8 cellular contexts compared by ENCODE assay signal in the genomic region with DNA sequence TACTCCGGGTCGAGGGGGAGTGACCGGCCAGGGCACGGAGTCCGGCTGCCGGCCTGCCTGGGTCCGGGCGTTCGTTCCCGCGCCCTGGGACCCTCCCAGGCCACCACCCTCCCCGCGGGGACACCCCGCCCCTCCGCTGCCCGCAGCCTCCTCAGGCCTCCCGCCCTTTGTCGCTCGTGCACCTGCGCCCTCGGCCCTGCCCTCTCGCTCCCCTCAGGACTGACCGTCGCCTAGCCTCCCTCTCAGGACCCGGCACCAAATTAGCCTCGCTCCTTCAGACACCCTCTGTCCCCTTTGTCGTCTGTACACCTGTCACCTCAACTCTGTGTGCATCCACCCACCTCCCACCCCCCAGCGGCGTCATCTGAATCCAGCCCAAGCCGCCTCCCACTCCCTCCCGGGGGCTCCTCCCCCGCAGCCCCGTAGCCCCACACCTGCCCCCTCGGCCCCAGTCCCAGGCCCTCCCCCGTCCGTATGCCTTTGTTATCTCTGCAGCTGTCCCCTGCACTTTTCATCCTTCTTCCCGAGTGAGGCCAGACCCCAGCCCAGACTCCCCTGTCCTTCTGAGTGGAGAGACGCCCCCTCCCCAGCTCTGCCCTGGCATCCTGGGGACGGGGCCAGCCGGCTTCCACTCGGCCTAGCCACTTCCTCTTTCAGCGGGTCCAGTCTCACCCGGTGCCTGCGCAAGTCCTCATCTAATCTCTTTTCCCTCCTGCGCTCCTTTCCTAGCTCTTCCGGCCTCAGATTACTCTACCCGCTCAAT. TPM values are rescaled to one million over a fixed set of nuclear protein-coding genes. Genes with fewer than 3 reads are reported as not detected.
DNase-seq lines count a peak whose midpoint lies in the region; ATAC-seq and TF ChIP-seq lines count a peak whose summit lies in the region.
"Had no signal": no experiment of that assay in that cellular context is flagged by ENCODE, and none has a peak within 500 bp of the region (broad histone marks: within the 10 kb centered on the region; RNA-seq: fewer than 3 reads in every experiment).

No MANE protein-coding gene starts in this region.

- H3K9me3 Mint-ChIP-seq in activated CD4-positive, alpha-beta memory T cell treated with anti-CD3 and anti-CD28 coated beads for 36 hours = no peaks in the 10 kb centered on the region
- H3K9me3 Mint-ChIP-seq in endodermal cell (no peaks in the 10 kb centered on the region), natural killer cell (no peaks in the 10 kb centered on the region)

- H3K4me3 ChIP-seq in endodermal cell (ENCODE audit: low read length) (peak overlapping the region; percentile 74), tibial nerve (peak overlapping the region; percentile 34 to 83 (median 66))

- H3K36me3 ChIP-seq in endodermal cell (ENCODE audit: control insufficient read depth, insufficient read depth, low read length) (peaks cover 30% of the 10 kb centered on the region), tibial nerve (peaks cover 0 to 26% (median 2%) of the 10 kb centered on the region in 3 donors)

- no peak for TF ChIP-seq EP300 in tibial nerve (IDR thresholded peaks at IDR 0.05)

- peaks cover 12% of the 10 kb centered on the region for H3K4me1 Mint-ChIP-seq in activated CD4-positive, alpha-beta memory T cell treated with anti-CD3 and anti-CD28 coated beads for 36 hours (ENCODE audit: low read depth)
- peaks cover 11% of the 10 kb centered on the region for H3K4me1 Mint-ChIP-seq in endodermal cell
- peaks cover 15 to 20% of the 10 kb centered on the region in 2 donors for H3K4me1 Mint-ChIP-seq in natural killer cell

- TF ChIP-seq CTCF in endodermal cell (conservative IDR thresholded peaks at IDR 0.05) (no peak), natural killer cell (IDR thresholded peaks at IDR 0.05) (no peak), tibial nerve (IDR thresholded peaks at IDR 0.05) (no peak)

- peak; percentile 55 for DNase-seq in NCI-H345 treated with DMSO at 0.1 percent for 48 hours (lab: John Stamatoyannopoulos, UW; ENCODE audit: unreplicated experiment)
- peak; percentile 68 for DNase-seq in activated CD4-positive, alpha-beta memory T cell treated with anti-CD3 and anti-CD28 coated beads for 36 hours
- peak; percentile 78 for DNase-seq in endodermal cell
- peak; percentile 36 for DNase-seq in natural killer cell
- DNase-seq in tibial nerve (ENCODE audit: low spot score in 2 of 2) = no peak

- no peaks in the 10 kb centered on the region for H3K27me3 Mint-ChIP-seq in activated CD4-positive, alpha-beta memory T cell treated with anti-CD3 and anti-CD28 coated beads for 36 hours
- H3K27me3 Mint-ChIP-seq in endodermal cell (ENCODE audit: insufficient read depth) = peaks cover 38% of the 10 kb centered on the region
- H3K27me3 Mint-ChIP-seq in natural killer cell (ENCODE audit: low read depth in 2 of 2) = no peaks in the 10 kb centered on the region

- WGBS in endodermal cell (ENCODE audit: insufficient coverage in 1 of 2, insufficient read length in 1 of 2), 2 experiments = 6 to 12% methylated on average over 20 to 47 of the region's 47 CpGs
- 2 to 4% methylated on average over 32 to 35 of the region's 47 CpGs for WGBS in tibial nerve, 2 donors

- intact Hi-C loops in activated CD4-positive, alpha-beta memory T cell treated with anti-CD3 and anti-CD28 coated beads for 36 hours (cut with micrococcal nuclease) = loop anchor here (2.0 kb wide), 1 partner anchor 20 kb away; no protein-coding TSS in a partner anchor
- intact Hi-C loops in natural killer cell (cut with micrococcal nuclease) = loop anchor here (10.0 kb wide), 1 partner anchor 430 kb away; a partner anchor contains a TSS

- H3K9ac ChIP-seq in endodermal cell (ENCODE audit: extremely low read depth, low read length, poor library complexity, severe bottlenecking) = peak overlapping the region; percentile 6

- H3K27ac ChIP-seq in endodermal cell (ENCODE audit: low read depth, low read length) (peak overlapping the region; percentile 44), tibial nerve (peak overlapping the region; percentile 21 to 85 (median 57))
- H3K27ac ChIP-seq: epithelial cell of prostate had no signal

- TF ChIP-seq POLR2A in tibial nerve (IDR thresholded peaks at IDR 0.05) = no peak

- H3K27me3 ChIP-seq in endodermal cell (ENCODE audit: control insufficient read depth, insufficient read depth, low read length, poor library complexity, severe bottlenecking) = peaks cover 26% of the 10 kb centered on the region
- H3K27me3 ChIP-seq in tibial nerve = peaks cover 0 to 6% of the 10 kb centered on the region in 2 donors

- H3K4me1 ChIP-seq in endodermal cell (ENCODE audit: control insufficient read depth, insufficient read depth, low read length) (no peaks in the 10 kb centered on the region), tibial nerve (peaks cover 0 to 26% (median 9%) of the 10 kb centered on the region in 4 donors)

- H3K9me3 ChIP-seq in endodermal cell (ENCODE audit: control insufficient read depth, low read length) (no peaks in the 10 kb centered on the region), tibial nerve (no peaks in the 10 kb centered on the region)

- CTCF ChIA-PET in activated CD4-positive, alpha-beta memory T cell treated with anti-CD3 and anti-CD28 coated beads for 36 hours (lab: Charles Lee) = interaction anchor here (0.6 to 1.9 kb wide), 6 partner anchors 10 to 40 kb away, joined by 3 to 6 read pairs (median 3); no protein-coding TSS in a partner anchor

- H3K27ac Mint-ChIP-seq in activated CD4-positive, alpha-beta memory T cell treated with anti-CD3 and anti-CD28 coated beads for 36 hours = peak overlapping the region; percentile 60
- H3K27ac Mint-ChIP-seq in endodermal cell = no peak overlapping the region
- H3K27ac Mint-ChIP-seq in natural killer cell = peak overlapping the region; percentile 11 to 94

- peak; percentile 6 for ATAC-seq in GM18868 (IDR thresholded peaks at IDR 0.05; ENCODE audit: unreplicated experiment)
- ATAC-seq in HG03064 (IDR thresholded peaks at IDR 0.05; ENCODE audit: low read depth, unreplicated experiment) = peak; percentile 40
- peak; percentile 21 to 38 (median 30) for ATAC-seq in natural killer cell

- H3K4me3 Mint-ChIP-seq in activated CD4-positive, alpha-beta memory T cell treated with anti-CD3 and anti-CD28 coated beads for 36 hours = peak overlapping the region; percentile 80
- H3K4me3 Mint-ChIP-seq in endodermal cell (peak overlapping the region; percentile 65), natural killer cell (peak overlapping the region; percentile 92)

- H3K36me3 Mint-ChIP-seq in activated CD4-positive, alpha-beta memory T cell treated with anti-CD3 and anti-CD28 coated beads for 36 hours = peaks cover 7% of the 10 kb centered on the region
- H3K36me3 Mint-ChIP-seq in endodermal cell (ENCODE audit: low read depth) = peaks cover 11% of the 10 kb centered on the region
- H3K36me3 Mint-ChIP-seq in natural killer cell = no peaks in the 10 kb centered on the region

- POLR2A ChIA-PET in activated CD4-positive, alpha-beta memory T cell treated with anti-CD3 and anti-CD28 coated beads for 36 hours (lab: Charles Lee) = interaction anchor here (0.6 to 1.5 kb wide), 4 partner anchors 22 to 152 kb away, joined by 3 to 4 read pairs (median 3); a partner anchor contains a TSS

RNA-seq across cellular contexts. Expression of a gene that starts 0.6 kb away (rescaled TPM):
- total RNA-seq in activated CD4-positive, alpha-beta memory T cell treated with anti-CD3 and anti-CD28 coated beads for 36 hours = under 1 TPM; 0.73 to 1.00 TPM
- total RNA-seq in endodermal cell (1 to 10 TPM in 1 of 2 donors, under 1 TPM in 1; 0.99 to 1.0 TPM), natural killer cell (1 to 10 TPM in 2 of 3 donors, under 1 TPM in 1; 0.70 to 2.2 (median 1.2) TPM), tibial nerve (under 1 TPM in 2 of 4 donors, not detected in 2; 0.30 to 0.59 TPM)
- 2.1 TPM for polyA plus RNA-seq in endodermal cell (2013, experiment 1 of 2)
- polyA plus RNA-seq in endodermal cell (2013, experiment 2 of 2) = 1.7 TPM

RNA-seq across cellular contexts. Expression of a gene that starts 21.5 kb away (rescaled TPM):
- total RNA-seq in activated CD4-positive, alpha-beta memory T cell treated with anti-CD3 and anti-CD28 coated beads for 36 hours = 10 to 100 TPM; 68.7 to 71.6 TPM
- total RNA-seq in endodermal cell (10 to 100 TPM; 75.8 to 80.9 TPM), natural killer cell (100 to 1,000 TPM in 1 of 3 donors, 10 to 100 TPM in 2; 69.6 to 102 (median 89.1) TPM), tibial nerve (10 to 100 TPM; 44.7 to 47.6 (median 46.2) TPM)
- polyA plus RNA-seq in endodermal cell (2013, experiment 1 of 2) = 87.4 TPM
- polyA plus RNA-seq in endodermal cell (2013, experiment 2 of 2) = 76.9 TPM

RNA-seq across cellular contexts. Expression of a gene that starts 27.3 kb away (rescaled TPM):
- 10 to 100 TPM; 14.4 to 16.1 TPM for total RNA-seq in activated CD4-positive, alpha-beta memory T cell treated with anti-CD3 and anti-CD28 coated beads for 36 hours
- total RNA-seq in endodermal cell (1 to 10 TPM; 3.0 to 6.3 TPM), natural killer cell (10 to 100 TPM; 50.9 to 61.1 (median 61.0) TPM), tibial nerve (10 to 100 TPM in 2 of 4 donors, 1 to 10 TPM in 2; 1.8 to 22.5 (median 8.5) TPM)
- polyA plus RNA-seq in endodermal cell (2013, experiment 1 of 2) = 0.71 TPM
- polyA plus RNA-seq in endodermal cell (2013, experiment 2 of 2) = 0.50 TPM

RNA-seq across cellular contexts. Expression of a gene that starts 31.2 kb away (rescaled TPM):
- total RNA-seq in activated CD4-positive, alpha-beta memory T cell treated with anti-CD3 and anti-CD28 coated beads for 36 hours = 10 to 100 TPM; 34.7 to 37.9 TPM
- 10 to 100 TPM; 27.4 to 29.6 TPM for total RNA-seq in endodermal cell
- polyA plus RNA-seq in endodermal cell (2013, experiment 1 of 2) = 10.8 TPM
- polyA plus RNA-seq in endodermal cell (2013, experiment 2 of 2) = 11.9 TPM
- 10 to 100 TPM; 45.6 to 58.4 (median 57.7) TPM for total RNA-seq in natural killer cell
- total RNA-seq in tibial nerve = 100 to 1,000 TPM in 3 of 4 donors, 10 to 100 TPM in 1; 96.5 to 226 (median 128) TPM

RNA-seq across cellular contexts. Expression of a gene that starts 40.5 kb away (rescaled TPM):
- under 1 TPM in 1 of 2 experiments, not detected in 1; 0.26 TPM for total RNA-seq in activated CD4-positive, alpha-beta memory T cell treated with anti-CD3 and anti-CD28 coated beads for 36 hours
- total RNA-seq in endodermal cell (1 to 10 TPM; 5.9 to 6.9 TPM), natural killer cell (1 to 10 TPM; 1.4 to 1.5 (median 1.5) TPM), tibial nerve (10 to 100 TPM; 10.4 to 39.6 (median 24.9) TPM)
- 2.4 TPM for polyA plus RNA-seq in endodermal cell (2013, experiment 1 of 2)
- polyA plus RNA-seq in endodermal cell (2013, experiment 2 of 2) = 1.5 TPM

Comparison
In these comparisons a context has a peak if more than half of its experiments do, and no peak if none do; other contexts are left out.
1. DNase-seq: peak in NCI-H345 treated with DMSO at 0.1 percent for 48 hours (single experiment), activated CD4-positive, alpha-beta memory T cell treated with anti-CD3 and anti-CD28 coated beads for 36 hours (single experiment), endodermal cell (single experiment) and natural killer cell (single experiment); none in tibial nerve (0 of 2).
2. Peak in every context shown above with its lines, with median percentiles within 50 percentile points of each other: ATAC-seq and H3K4me3 Mint-ChIP-seq.